23 cellular contexts compared by ENCODE assay signal in the genomic region with DNA sequence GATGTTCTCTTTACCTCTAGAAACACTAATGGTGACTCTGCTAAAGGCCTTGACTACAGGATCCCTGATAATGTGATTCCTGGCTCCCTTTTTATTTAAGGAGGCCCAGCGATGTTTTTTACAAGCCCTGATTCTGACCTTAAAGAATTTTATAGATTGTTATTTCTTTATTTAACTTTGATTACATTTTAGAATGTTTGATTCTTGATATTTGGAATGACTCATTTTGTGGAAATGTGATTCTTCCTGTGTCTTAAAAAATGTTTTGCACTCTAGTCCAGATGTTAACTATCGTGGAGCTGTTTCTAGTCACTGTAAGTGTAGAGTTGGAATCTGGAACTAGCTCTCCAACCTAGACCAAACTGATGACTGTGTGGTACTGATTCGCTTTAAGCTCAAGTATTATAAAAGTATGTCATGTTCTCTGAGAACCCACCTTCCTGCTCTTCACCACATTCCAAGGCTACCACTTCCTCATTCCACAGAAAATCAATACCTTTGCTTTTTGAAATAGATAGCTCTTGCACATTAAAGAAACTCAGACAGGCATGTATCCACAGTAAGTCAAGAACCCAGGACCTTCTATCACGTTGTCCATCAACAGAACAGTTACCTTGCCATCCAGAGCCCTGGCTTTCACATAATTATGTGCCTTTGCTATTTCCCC.
DNase-seq lines count a peak whose midpoint lies in the region; ATAC-seq and TF ChIP-seq lines count a peak whose summit lies in the region.
"Had no signal": no experiment of that assay in that cellular context is flagged by ENCODE, and none has a peak within 500 bp of the region (broad histone marks: within the 10 kb centered on the region; RNA-seq: fewer than 3 reads in every experiment).

No MANE protein-coding gene starts in this region.

- H3K36me3 ChIP-seq in BJ (ENCODE audit: control insufficient read depth, insufficient read depth, low read length): peaks cover 1% of the 10 kb centered on the region
- H3K36me3 ChIP-seq in adipocyte (ENCODE audit: control insufficient read depth, insufficient read depth, low read length, severe bottlenecking): peaks cover 23% of the 10 kb centered on the region

- H3K4me1 Mint-ChIP-seq in T-cell: no peaks in the 10 kb centered on the region
- H3K4me1 Mint-ChIP-seq in CD14-positive monocyte: no peaks in the 10 kb centered on the region
- H3K4me1 Mint-ChIP-seq: activated naive CD8-positive, alpha-beta T cell treated with anti-CD3 and anti-CD28 coated beads for 36 hours; brain had no signal

- POLR2A ChIA-PET in BJ (lab: Charles Lee): no interaction called here
- POLR2A ChIA-PET in T-cell (lab: Charles Lee): interaction anchor here in 1 of 2 donors (0.6 to 0.8 kb wide), 3 partner anchors 12 to 37 kb away, joined by 3 to 9 read pairs (median 4); no protein-coding TSS in a partner anchor

- CTCF ChIA-PET in BJ (lab: Yijun Ruan, JAX): no interaction called here
- CTCF ChIA-PET in T-cell (lab: Charles Lee): interaction anchor here in 1 of 2 donors (1.0 kb wide), 1 partner anchor 12 kb away, joined by 10 read pairs; no protein-coding TSS in a partner anchor

- H3K27me3 Mint-ChIP-seq in T-cell: no peaks in the 10 kb centered on the region
- H3K27me3 Mint-ChIP-seq in CD14-positive monocyte (ENCODE audit: low read depth in 3 of 3): no peaks in the 10 kb centered on the region
- H3K27me3 Mint-ChIP-seq: activated naive CD8-positive, alpha-beta T cell treated with anti-CD3 and anti-CD28 coated beads for 36 hours; brain; type B pancreatic cell had no signal

- no peaks in the 10 kb centered on the region for H3K9me3 ChIP-seq in adipocyte (ENCODE audit: control insufficient read depth, low read length)
- H3K9me3 ChIP-seq: gastroesophageal sphincter had no signal

- H3K27me3 ChIP-seq in BJ (ENCODE audit: control insufficient read depth, insufficient read depth, low read length) (no peaks in the 10 kb centered on the region), adipocyte (replicated peaks; ENCODE audit: control insufficient read depth, insufficient read depth, low read length) (no peaks in the 10 kb centered on the region)
- H3K27me3 ChIP-seq: gastroesophageal sphincter had no signal

- H3K4me3 ChIP-seq in BJ (ENCODE audit: low read depth, low read length) (no peak overlapping the region), HFF-Myc (replicated peaks; ENCODE audit: low read depth, low read length) (no peak overlapping the region), adipocyte (ENCODE audit: low read length) (no peak overlapping the region), fibroblast of villous mesenchyme (ENCODE audit: low read depth, low read length) (no peak overlapping the region)
- H3K4me3 ChIP-seq: coronary artery, gastroesophageal sphincter had no signal

- no peak for TF ChIP-seq CTCF in BJ (IDR thresholded peaks at IDR 0.05; ENCODE audit: insufficient read depth, low read depth, low read length)
- no peak for TF ChIP-seq CTCF in HFF-Myc (IDR thresholded peaks at IDR 0.05; ENCODE audit: low read depth, low read length, missing control alignments)
- no peak for TF ChIP-seq CTCF in fibroblast of villous mesenchyme (IDR thresholded peaks at IDR 0.05; ENCODE audit: insufficient read depth, low read depth, low read length)
- TF ChIP-seq CTCF in CD14-positive monocyte (IDR thresholded peaks at IDR 0.05): no peak

- no peaks in the 10 kb centered on the region for H3K4me1 ChIP-seq in adipocyte (ENCODE audit: control insufficient read depth, insufficient read depth, low read length)
- H3K4me1 ChIP-seq: gastroesophageal sphincter had no signal

- H3K4me3 Mint-ChIP-seq in T-cell (no peak overlapping the region), CD14-positive monocyte (no peak overlapping the region)
- H3K4me3 Mint-ChIP-seq: activated naive CD8-positive, alpha-beta T cell treated with anti-CD3 and anti-CD28 coated beads for 36 hours; brain; type B pancreatic cell had no signal

- ATAC-seq in HG03342 (IDR thresholded peaks at IDR 0.05; ENCODE audit: unreplicated experiment) (no peak), T-cell (replicated peaks in 1 of 4) (no peak)
- ATAC-seq: gastroesophageal sphincter had no signal

- no peak overlapping the region for H3K9ac ChIP-seq in adipocyte (ENCODE audit: low read length)

- intact Hi-C loops in CD14-positive monocyte (cut with micrococcal nuclease): no loop called here

- no peak overlapping the region for H3K27ac Mint-ChIP-seq in T-cell
- no peak overlapping the region for H3K27ac Mint-ChIP-seq in CD14-positive monocyte
- H3K27ac Mint-ChIP-seq: activated naive CD8-positive, alpha-beta T cell treated with anti-CD3 and anti-CD28 coated beads for 36 hours; activated T-helper 2 cell treated with anti-CD3 and anti-CD28 coated beads, Interferon-gamma antibody, Interleukin-2, Interleukin-4, amounts not matched to agents 10 μg/mL and 5 μg/mL and 100 μg/mL, durations not matched to agents 14 hours and 24 hours and 36 hours; brain; type B pancreatic cell had no signal

- H3K9me3 Mint-ChIP-seq in T-cell (no peaks in the 10 kb centered on the region), CD14-positive monocyte (no peaks in the 10 kb centered on the region)
- H3K9me3 Mint-ChIP-seq: activated naive CD8-positive, alpha-beta T cell treated with anti-CD3 and anti-CD28 coated beads for 36 hours; activated T-helper 2 cell treated with anti-CD3 and anti-CD28 coated beads, Interferon-gamma antibody, Interleukin-2, Interleukin-4, amounts not matched to agents 10 μg/mL and 5 μg/mL and 100 μg/mL, durations not matched to agents 14 hours and 24 hours and 36 hours; brain; type B pancreatic cell had no signal

- H3K36me3 Mint-ChIP-seq in T-cell (peaks cover 48% of the 10 kb centered on the region), CD14-positive monocyte (peaks cover 11 to 21% of the 10 kb centered on the region in 2 donors)

- DNase-seq in BJ (ENCODE audit: low read depth): peak; percentile 28
- DNase-seq in HFF-Myc (ENCODE audit: extremely low read depth, low read depth): peak; percentile 49
- peak; percentile 26 for DNase-seq in adipocyte (ENCODE audit: low read depth)
- DNase-seq in fibroblast of villous mesenchyme (ENCODE audit: low read depth): peak; percentile 52
- DNase-seq in T-cell: no peak
- no peak for DNase-seq in SHP77 (lab: John Stamatoyannopoulos, UW)
- DNase-seq in CD14-positive monocyte (ENCODE audit: low spot score): no peak
- DNase-seq: activated CD4-positive, alpha-beta T cell treated with anti-CD3 and anti-CD28 coated beads for 48 hours; activated naive CD8-positive, alpha-beta T cell treated with anti-CD3 and anti-CD28 coated beads for 36 hours; GOT3; mesenchymal stem cell; NCI-H1417 treated with DMSO at 0.1 percent for 48 hours; NCI-H69; occipital lobe; retina; Right ventricle myocardium superior; stimulated activated CD4-positive, alpha-beta T cell treated with anti-CD3 and anti-CD28 coated beads, Interleukin-12 subunit alpha, Interleukin-12 subunit beta, amount 100 ng/mL, for 4 hours had no signal

Comparison
In these comparisons a context has a peak if more than half of its experiments do, and no peak if none do; other contexts are left out.
1. DNase-seq: peak in BJ (single experiment), HFF-Myc (single experiment), adipocyte (single experiment) and fibroblast of villous mesenchyme (single experiment); none in T-cell (0 of 34), SHP77 (0 of 2) and CD14-positive monocyte (single experiment).